In genomic region chr15:49847436-49847835, GRCh38 we compare ENCODE assay signal across 20 cellular contexts.
DNase-seq lines count a peak whose midpoint lies in the region; ATAC-seq and TF ChIP-seq lines count a peak whose summit lies in the region.
"Had no signal": no experiment of that assay in that cellular context is flagged by ENCODE, and none has a peak within 500 bp of the region (broad histone marks: within the 10 kb centered on the region; RNA-seq: fewer than 3 reads in every experiment).

No MANE protein-coding gene starts in this region.

- peak overlapping the region; percentile 77 to 96 for H2BK12ac ChIP-seq in mesenchymal stem cell (ENCODE audit: low read length in 2 of 2)

- peaks cover 0 to 17% (median 3%) of the 10 kb centered on the region in 12 donors for H3K9me3 ChIP-seq in heart left ventricle
- H3K9me3 ChIP-seq in mesenchymal stem cell (ENCODE audit: control insufficient read depth, low read length): peaks cover 29% of the 10 kb centered on the region
- H3K9me3 ChIP-seq in vagina: no peaks in the 10 kb centered on the region
- H3K9me3 ChIP-seq: upper lobe of left lung had no signal

- peaks cover 0 to 14% (median 0%) of the 10 kb centered on the region in 12 donors for H3K4me1 ChIP-seq in heart left ventricle
- H3K4me1 ChIP-seq in mesenchymal stem cell (ENCODE audit: control insufficient read depth, insufficient read depth, low read depth, low read length): no peaks in the 10 kb centered on the region
- H3K4me1 ChIP-seq in vagina: peaks cover 13% of the 10 kb centered on the region
- H3K4me1 ChIP-seq: foreskin keratinocyte, upper lobe of left lung had no signal

- H2BK5ac ChIP-seq in mesenchymal stem cell (ENCODE audit: low read depth, low read length, poor library complexity, severe bottlenecking): no peak overlapping the region

- intact Hi-C loops in heart left ventricle (cut with DNase I): loop anchor here in 1 of 10 donors (5.0 kb wide), 1 partner anchor 280 kb away; no protein-coding TSS in a partner anchor
- intact Hi-C loops in left ventricle myocardium superior (cut with micrococcal nuclease): no loop called here
- intact Hi-C loops in vagina (cut with DNase I): no loop called here

- TF ChIP-seq CTCF in heart left ventricle (IDR thresholded peaks at IDR 0.05): no peak
- no peak for TF ChIP-seq CTCF in brain microvascular endothelial cell (IDR thresholded peaks at IDR 0.05; ENCODE audit: low read depth, low read length, missing control alignments)
- TF ChIP-seq CTCF in vagina (IDR thresholded peaks at IDR 0.05): no peak
- TF ChIP-seq CTCF in GM10248 (IDR thresholded peaks at IDR 0.05; ENCODE audit: control extremely low read depth, extremely low read depth, low read depth, missing control alignments): no peak

- peak overlapping the region; percentile 61 for H2BK120ac ChIP-seq in mesenchymal stem cell (ENCODE audit: low read depth, low read length)

- no peak overlapping the region for H2AK5ac ChIP-seq in mesenchymal stem cell (ENCODE audit: low read length, severe bottlenecking)

- ATAC-seq in heart left ventricle: no peak
- ATAC-seq in left ventricle myocardium superior: no peak
- ATAC-seq: foreskin keratinocyte had no signal

- WGBS in heart left ventricle, 4 donors: 63 to 91% (median 72%) methylated on average over 2 of the region's 2 CpGs
- WGBS in mesenchymal stem cell: 71% methylated on average over 2 of the region's 2 CpGs

- H4K8ac ChIP-seq in mesenchymal stem cell (ENCODE audit: low read length): no peak overlapping the region

- H3K36me3 ChIP-seq in heart left ventricle (no peaks in the 10 kb centered on the region), brain microvascular endothelial cell (replicated peaks) (no peaks in the 10 kb centered on the region), mesenchymal stem cell (ENCODE audit: control insufficient read depth in 1 of 2, insufficient read depth in 2 of 2, low read depth in 1 of 2, low read length in 2 of 2) (peaks cover 0 to 51% of the 10 kb centered on the region in 2 experiments), vagina (no peaks in the 10 kb centered on the region)
- H3K36me3 ChIP-seq: upper lobe of left lung had no signal

- no peak overlapping the region for H2AFZ ChIP-seq in mesenchymal stem cell (ENCODE audit: low read depth, low read length)

- H3K4me3 ChIP-seq in heart left ventricle: no peak overlapping the region
- H3K4me3 ChIP-seq in brain microvascular endothelial cell (ENCODE audit: low read depth, low read length): no peak overlapping the region
- peak overlapping the region in 1 of 2 experiments; percentile 22 for H3K4me3 ChIP-seq in mesenchymal stem cell (ENCODE audit: insufficient read depth in 1 of 2, low read depth in 1 of 2, low read length in 2 of 2)
- no peak overlapping the region for H3K4me3 ChIP-seq in vagina
- H3K4me3 ChIP-seq: upper lobe of left lung had no signal

- CTCF ChIA-PET in GM10248 (lab: Yijun Ruan, JAX): interaction anchor here (0.7 kb wide), 1 partner anchor 12 kb away, joined by 3 read pairs; no protein-coding TSS in a partner anchor

- H3K79me1 ChIP-seq in mesenchymal stem cell (replicated peaks; ENCODE audit: low read length, poor library complexity, severe bottlenecking): no peaks in the 10 kb centered on the region

- peak overlapping the region; percentile 34 for H4K91ac ChIP-seq in mesenchymal stem cell (ENCODE audit: low read length)

- peak overlapping the region; percentile 73 to 91 for H3K18ac ChIP-seq in mesenchymal stem cell (ENCODE audit: low read depth in 1 of 2, low read length in 2 of 2)

- POLR2A ChIA-PET in GM10248 (lab: Yijun Ruan, JAX): no interaction called here

- H3K9ac ChIP-seq in mesenchymal stem cell (ENCODE audit: low read length): peak overlapping the region; percentile 85

- H2BK15ac ChIP-seq in mesenchymal stem cell (ENCODE audit: low read depth, poor library complexity, severe bottlenecking): peak overlapping the region; percentile 48

- in situ Hi-C loops in brain microvascular endothelial cell (cut with HindIII; ENCODE audit: low pct_ligation_motif_present, low sequenced_read_pairs): no loop called here

- H3K4me2 ChIP-seq in mesenchymal stem cell (ENCODE audit: low read length, poor library complexity, severe bottlenecking): no peak overlapping the region

- H3K27me3 ChIP-seq in heart left ventricle (no peaks in the 10 kb centered on the region), brain microvascular endothelial cell (replicated peaks) (no peaks in the 10 kb centered on the region), mesenchymal stem cell (ENCODE audit: control insufficient read depth in 1 of 2, insufficient read depth in 1 of 2, low read length in 2 of 2) (no peaks in the 10 kb centered on the region), vagina (no peaks in the 10 kb centered on the region)
- H3K27me3 ChIP-seq: foreskin keratinocyte, upper lobe of left lung had no signal

- H3K4ac ChIP-seq in mesenchymal stem cell (ENCODE audit: low read depth in 1 of 2, low read length in 2 of 2): peak overlapping the region in 1 of 2 experiments; percentile 77

- H3K14ac ChIP-seq in mesenchymal stem cell (ENCODE audit: low read length in 2 of 2): peak overlapping the region in 1 of 2 experiments; percentile 75

- peak overlapping the region in 7 of 12 donors; percentile 4 to 73 (median 37) for H3K27ac ChIP-seq in heart left ventricle
- peak overlapping the region; percentile 87 for H3K27ac ChIP-seq in brain microvascular endothelial cell
- H3K27ac ChIP-seq in mesenchymal stem cell (ENCODE audit: low read length, poor library complexity, severe bottlenecking): no peak overlapping the region
- H3K27ac ChIP-seq in vagina: peak overlapping the region; percentile 27
- H3K27ac ChIP-seq: foreskin keratinocyte, upper lobe of left lung had no signal

- no peak for DNase-seq in heart left ventricle
- no peak for DNase-seq in left ventricle myocardium superior
- no peak for DNase-seq in brain microvascular endothelial cell
- peak; percentile 89 for DNase-seq in mesenchymal stem cell
- DNase-seq in vagina (ENCODE audit: extremely low spot score in 2 of 2): no peak
- no peak for DNase-seq in NCI-H1048 (lab: John Stamatoyannopoulos, UW)
- DNase-seq in NCI-H187 (lab: John Stamatoyannopoulos, UW): no peak
- DNase-seq in GM10248 (ENCODE audit: extremely low spot score): no peak
- DNase-seq: 8988T; activated CD4-positive, alpha-beta T cell treated with anti-CD3 and anti-CD28 coated beads, Interleukin-2, amount 50 U/mL, for 48 hours; activated naive CD4-positive, alpha-beta T cell treated with anti-CD3 and anti-CD28 coated beads for 36 hours; activated T-cell treated with anti-CD3 and anti-CD28 coated beads, Interleukin-2, amount 50 U/mL, for 1 hour; effector memory CD4-positive, alpha-beta T cell; foreskin keratinocyte; H7; KBM-7; NCI-H1092; NCI-H774; stimulated activated naive CD4-positive, alpha-beta T cell; upper lobe of left lung had no signal

- H3K23ac ChIP-seq in mesenchymal stem cell (ENCODE audit: low read length in 2 of 2): no peak overlapping the region

- TF ChIP-seq POLR2A in heart left ventricle (IDR thresholded peaks at IDR 0.05) (no peak), vagina (IDR thresholded peaks at IDR 0.05) (no peak)
